ENCODE assay signal across 8 cellular contexts in the genomic region with DNA sequence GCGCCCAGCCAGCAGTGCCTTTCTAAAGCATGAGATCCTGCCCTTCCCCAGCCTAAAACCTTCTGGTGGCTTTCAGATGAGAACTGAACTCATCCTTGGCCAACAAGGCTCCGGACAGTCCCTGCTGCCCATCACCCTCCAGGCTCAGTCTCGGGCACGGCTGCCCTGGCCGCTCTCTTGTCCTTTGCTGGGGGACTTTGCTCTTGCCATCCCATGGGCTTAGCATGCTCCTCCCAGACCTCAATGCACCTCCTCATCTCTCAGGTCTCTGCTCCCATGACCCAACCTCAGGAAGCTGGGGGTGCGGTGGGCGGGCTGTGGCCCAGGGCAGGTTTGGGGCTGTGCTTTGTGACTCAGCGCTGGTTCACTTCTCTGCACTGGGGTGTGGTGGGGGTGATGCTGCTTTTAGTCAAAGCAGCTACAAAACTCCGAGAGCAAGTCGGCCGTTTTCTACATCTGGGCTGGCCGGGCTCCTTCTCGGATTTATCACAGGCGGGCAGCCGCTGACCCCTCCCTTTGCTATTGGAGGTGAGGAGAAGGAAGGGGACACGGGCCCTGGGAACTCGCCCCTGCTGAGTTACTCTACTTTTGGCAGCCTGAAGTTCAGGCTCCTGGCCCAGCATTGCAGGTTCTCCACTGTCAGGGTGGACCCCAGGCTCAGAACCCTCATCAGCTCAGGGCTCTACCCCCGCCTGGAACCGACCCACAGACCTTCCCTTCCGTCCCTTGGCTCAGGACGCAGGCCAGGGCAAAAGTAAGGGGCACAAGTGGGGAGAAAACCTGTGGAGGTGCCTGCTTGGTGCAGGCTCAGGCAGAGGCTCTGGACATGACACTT.
DNase-seq lines count a peak whose midpoint lies in the region; ATAC-seq and TF ChIP-seq lines count a peak whose summit lies in the region.

No MANE protein-coding gene starts in this region.

- H3K27me3 ChIP-seq in GM06990 (replicated peaks; ENCODE audit: control insufficient read depth, insufficient read depth, low read length) = no peaks in the 10 kb centered on the region

- peak; percentile 83 for ATAC-seq in activated CD8-positive, alpha-beta memory T cell treated with anti-CD3 and anti-CD28 coated beads, Interleukin-2, amount 10 ng/mL, durations not matched to agents 7 days and 5 days
- peak; percentile 88 for ATAC-seq in stimulated activated effector memory CD8-positive, alpha-beta T cell treated with anti-CD3 and anti-CD28 coated beads, Interleukin-12 subunit alpha, Interleukin-12 subunit beta, amount 100 ng/mL, for 72 hours

- peak overlapping the region; percentile 66 for H3K4me3 Mint-ChIP-seq in activated CD8-positive, alpha-beta memory T cell treated with anti-CD3 and anti-CD28 coated beads, Interleukin-2, amount 10 ng/mL, durations not matched to agents 7 days and 5 days
- peak overlapping the region; percentile 84 for H3K4me3 Mint-ChIP-seq in stimulated activated effector memory CD8-positive, alpha-beta T cell treated with anti-CD3 and anti-CD28 coated beads, Interleukin-12 subunit alpha, Interleukin-12 subunit beta, amount 100 ng/mL, for 72 hours

- peak overlapping the region; percentile 40 for H3K4me3 ChIP-seq in GM06990 (replicated peaks; ENCODE audit: low read depth, low read length)

- H3K36me3 Mint-ChIP-seq in activated CD8-positive, alpha-beta memory T cell treated with anti-CD3 and anti-CD28 coated beads, Interleukin-2, amount 10 ng/mL, durations not matched to agents 7 days and 5 days = no peaks in the 10 kb centered on the region
- H3K36me3 Mint-ChIP-seq in stimulated activated effector memory CD8-positive, alpha-beta T cell treated with anti-CD3 and anti-CD28 coated beads, Interleukin-12 subunit alpha, Interleukin-12 subunit beta, amount 100 ng/mL, for 72 hours = peaks cover 15% of the 10 kb centered on the region

- H3K4me1 Mint-ChIP-seq in activated CD8-positive, alpha-beta memory T cell treated with anti-CD3 and anti-CD28 coated beads, Interleukin-2, amount 10 ng/mL, durations not matched to agents 7 days and 5 days = peaks cover 69% of the 10 kb centered on the region
- H3K4me1 Mint-ChIP-seq in stimulated activated effector memory CD8-positive, alpha-beta T cell treated with anti-CD3 and anti-CD28 coated beads, Interleukin-12 subunit alpha, Interleukin-12 subunit beta, amount 100 ng/mL, for 72 hours = peaks cover 83% of the 10 kb centered on the region

- H3K27me3 Mint-ChIP-seq in activated CD8-positive, alpha-beta memory T cell treated with anti-CD3 and anti-CD28 coated beads, Interleukin-2, amount 10 ng/mL, durations not matched to agents 7 days and 5 days = peaks cover 27% of the 10 kb centered on the region

- H3K27ac Mint-ChIP-seq in activated CD8-positive, alpha-beta memory T cell treated with anti-CD3 and anti-CD28 coated beads, Interleukin-2, amount 10 ng/mL, durations not matched to agents 7 days and 5 days = peak overlapping the region; percentile 91
- H3K27ac Mint-ChIP-seq in stimulated activated effector memory CD8-positive, alpha-beta T cell treated with anti-CD3 and anti-CD28 coated beads, Interleukin-12 subunit alpha, Interleukin-12 subunit beta, amount 100 ng/mL, for 72 hours = peak overlapping the region; percentile 96

- no peak for TF ChIP-seq CTCF in GM06990 (IDR thresholded peaks at IDR 0.05; ENCODE audit: insufficient read depth, low read length, poor library complexity, severe bottlenecking)

- CTCF ChIA-PET in activated CD8-positive, alpha-beta memory T cell treated with anti-CD3 and anti-CD28 coated beads, Interleukin-2, amount 10 ng/mL, durations not matched to agents 7 days and 5 days (lab: Charles Lee) = interaction anchor here (0.9 to 3.8 kb wide), 10 partner anchors 16 to 331 kb away, joined by 3 to 29 read pairs (median 4); a partner anchor contains a TSS

- DNase-seq in GM06990 (ENCODE audit: extremely low read depth, insufficient read length) = peak; percentile 79
- DNase-seq in HT1080 (ENCODE audit: low read depth) = peak; percentile 96
- DNase-seq in activated CD8-positive, alpha-beta memory T cell treated with anti-CD3 and anti-CD28 coated beads, Interleukin-2, amount 10 ng/mL, durations not matched to agents 7 days and 5 days = peak; percentile 96
- peak; percentile 63 for DNase-seq in hepatic stellate cell (ENCODE audit: low spot score)
- peak; percentile 63 to 91 for DNase-seq in stimulated activated effector memory CD8-positive, alpha-beta T cell treated with anti-CD3 and anti-CD28 coated beads, Interleukin-12 subunit alpha, Interleukin-12 subunit beta, amount 100 ng/mL, for 72 hours (ENCODE audit: low spot score in 2 of 2)
- no peak for DNase-seq in NCI-H1105 (lab: John Stamatoyannopoulos, UW)
- DNase-seq in iPS-NIHi7 (ENCODE audit: extremely low spot score) = no peak
- no peak for DNase-seq in mesenteric fat pad (ENCODE audit: low spot score)

- no peaks in the 10 kb centered on the region for H3K36me3 ChIP-seq in GM06990 (ENCODE audit: control insufficient read depth, insufficient read depth, low read length)

- no peaks in the 10 kb centered on the region for H3K9me3 Mint-ChIP-seq in activated CD8-positive, alpha-beta memory T cell treated with anti-CD3 and anti-CD28 coated beads, Interleukin-2, amount 10 ng/mL, durations not matched to agents 7 days and 5 days (ENCODE audit: low read depth)
- no peaks in the 10 kb centered on the region for H3K9me3 Mint-ChIP-seq in stimulated activated effector memory CD8-positive, alpha-beta T cell treated with anti-CD3 and anti-CD28 coated beads, Interleukin-12 subunit alpha, Interleukin-12 subunit beta, amount 100 ng/mL, for 72 hours

Comparison
In these comparisons a context has a peak if more than half of its experiments do, and no peak if none do; other contexts are left out.
1. DNase-seq: peak in GM06990 (single experiment), HT1080 (single experiment), activated CD8-positive, alpha-beta memory T cell treated with anti-CD3 and anti-CD28 coated beads, Interleukin-2, amount 10 ng/mL, durations not matched to agents 7 days and 5 days (single experiment), hepatic stellate cell (single experiment) and stimulated activated effector memory CD8-positive, alpha-beta T cell treated with anti-CD3 and anti-CD28 coated beads, Interleukin-12 subunit alpha, Interleukin-12 subunit beta, amount 100 ng/mL, for 72 hours (2 of 2); none in NCI-H1105 (single experiment), iPS-NIHi7 (single experiment) and mesenteric fat pad (single experiment).